ENCODE assay signal across 11 cellular contexts in the genomic region with DNA sequence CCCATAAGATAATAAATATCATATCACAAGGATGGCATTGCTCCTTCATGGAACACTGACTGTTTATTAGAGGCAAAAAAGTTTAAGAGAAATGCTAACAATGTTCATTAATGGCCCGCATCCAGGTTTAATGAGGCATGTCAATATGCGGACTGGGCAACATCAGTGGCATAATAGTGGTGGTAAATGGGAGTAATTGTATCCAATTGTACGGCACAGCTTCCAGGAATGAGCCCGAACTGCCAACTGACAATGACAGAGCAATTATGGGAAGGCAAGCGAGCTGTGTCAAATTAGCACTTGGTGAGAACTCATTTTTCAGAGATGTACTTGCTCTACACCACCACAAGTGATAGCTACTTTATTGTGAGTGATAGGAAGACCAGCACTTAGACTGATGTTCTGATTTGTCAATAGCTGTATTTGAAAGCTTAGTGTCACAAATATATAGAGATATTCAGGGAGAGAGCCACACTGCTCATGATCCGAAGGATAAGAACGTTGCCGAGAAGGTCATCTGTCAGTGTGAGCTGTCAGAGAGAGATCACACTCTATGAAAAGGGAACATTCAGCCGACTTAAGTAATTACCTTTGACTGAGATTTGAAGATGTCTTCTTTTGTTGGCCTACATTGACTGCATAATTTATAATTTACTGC.
DNase-seq lines count a peak whose midpoint lies in the region; ATAC-seq and TF ChIP-seq lines count a peak whose summit lies in the region.
"Had no signal": no experiment of that assay in that cellular context is flagged by ENCODE, and none has a peak within 500 bp of the region (broad histone marks: within the 10 kb centered on the region; RNA-seq: fewer than 3 reads in every experiment).

No MANE protein-coding gene starts in this region.

- H3K27ac ChIP-seq in fibroblast of lung (ENCODE audit: insufficient read depth, low read length): no peak overlapping the region
- no peak overlapping the region for H3K27ac ChIP-seq in colonic mucosa

- H3K9me3 ChIP-seq in fibroblast of lung (ENCODE audit: control insufficient read depth, insufficient read depth, low read depth, low read length): no peaks in the 10 kb centered on the region
- no peaks in the 10 kb centered on the region for H3K9me3 ChIP-seq in colonic mucosa
- H3K9me3 ChIP-seq: BE2C had no signal

- H3K4me3 ChIP-seq in fibroblast of lung (replicated peaks in 1 of 4; ENCODE audit: control extremely low read depth in 1 of 4, insufficient read depth in 1 of 4, low read depth in 3 of 4, low read length in 4 of 4): no peak overlapping the region
- no peak overlapping the region for H3K4me3 ChIP-seq in colonic mucosa

- no peaks in the 10 kb centered on the region for H3K79me2 ChIP-seq in fibroblast of lung (ENCODE audit: control insufficient read depth, insufficient read depth, low read length)

- DNase-seq in Caki2 (ENCODE audit: low read depth) (peak; percentile 84), NCI-H1105 (lab: John Stamatoyannopoulos, UW) (peak; percentile 89), NCI-H446 treated with DMSO at 0.1 percent for 48 hours (lab: John Stamatoyannopoulos, UW) (peak; percentile 91), fibroblast of lung (ENCODE audit: low read depth in 2 of 2) (peak in 1 of 2 donors; percentile 3), NCI-H1048 (lab: John Stamatoyannopoulos, UW) (no peak), NK-92 (lab: John Stamatoyannopoulos, UW; ENCODE audit: unreplicated experiment) (no peak), colonic mucosa (no peak)
- DNase-seq: BE2C; immature natural killer cell; stimulated activated naive CD4-positive, alpha-beta T cell treated with Interleukin-2 at 50 U/mL for 16 hours had no signal

- no peaks in the 10 kb centered on the region for H4K20me1 ChIP-seq in fibroblast of lung (ENCODE audit: control insufficient read depth, extremely low read depth, insufficient read depth, low read length)

- H3K4me1 ChIP-seq in fibroblast of lung (ENCODE audit: control insufficient read depth, extremely low read depth, insufficient read depth, low read length) (no peaks in the 10 kb centered on the region), colonic mucosa (no peaks in the 10 kb centered on the region)
- H3K4me1 ChIP-seq: BE2C had no signal

- ATAC-seq in HG03432 (IDR thresholded peaks at IDR 0.05; ENCODE audit: unreplicated experiment): no peak

- no peak overlapping the region for H3K9ac ChIP-seq in fibroblast of lung (ENCODE audit: insufficient read depth, low read length)
- no peak overlapping the region for H3K9ac ChIP-seq in colonic mucosa (ENCODE audit: low read depth in 2 of 2, low read length in 2 of 2)

- in situ Hi-C loops in Caki2 (cut with HindIII; ENCODE audit: low pct_unique_long_range_greater_than_20kb, low sequenced_read_pairs): no loop called here

- no peak overlapping the region for H3K4me2 ChIP-seq in fibroblast of lung (ENCODE audit: extremely low read depth, insufficient read depth, low read length)

- H3K36me3 ChIP-seq in fibroblast of lung (ENCODE audit: control insufficient read depth, insufficient read depth, low read length) (no peaks in the 10 kb centered on the region), colonic mucosa (no peaks in the 10 kb centered on the region)
- H3K36me3 ChIP-seq: BE2C had no signal

- intact Hi-C loops in colonic mucosa (cut with DNase I): loop anchor here (10.0 kb wide), 1 partner anchor 843 kb away; no protein-coding TSS in a partner anchor

- H2AFZ ChIP-seq in fibroblast of lung (ENCODE audit: low read length): peak overlapping the region; percentile 25

- TF ChIP-seq CTCF in fibroblast of lung (conservative IDR thresholded peaks at IDR 0.05 in 1 of 2, IDR thresholded peaks at IDR 0.05 in 1 of 2; ENCODE audit: low read depth in 1 of 2, low read length in 2 of 2): no peak
- no peak for TF ChIP-seq CTCF in colonic mucosa (IDR thresholded peaks at IDR 0.05)

- H3K27me3 ChIP-seq in fibroblast of lung (ENCODE audit: control insufficient read depth, insufficient read depth, low read length) (no peaks in the 10 kb centered on the region), colonic mucosa (no peaks in the 10 kb centered on the region)
- H3K27me3 ChIP-seq: BE2C had no signal

Comparison
In these comparisons a context has a peak if more than half of its experiments do, and no peak if none do; other contexts are left out.
1. DNase-seq: peak in Caki2 (single experiment), NCI-H1105 (single experiment) and NCI-H446 treated with DMSO at 0.1 percent for 48 hours (single experiment); none in NCI-H1048 (single experiment), NK-92 (single experiment) and colonic mucosa (single experiment).